ENCODE assay signal across 8 cellular contexts in the genomic region with DNA sequence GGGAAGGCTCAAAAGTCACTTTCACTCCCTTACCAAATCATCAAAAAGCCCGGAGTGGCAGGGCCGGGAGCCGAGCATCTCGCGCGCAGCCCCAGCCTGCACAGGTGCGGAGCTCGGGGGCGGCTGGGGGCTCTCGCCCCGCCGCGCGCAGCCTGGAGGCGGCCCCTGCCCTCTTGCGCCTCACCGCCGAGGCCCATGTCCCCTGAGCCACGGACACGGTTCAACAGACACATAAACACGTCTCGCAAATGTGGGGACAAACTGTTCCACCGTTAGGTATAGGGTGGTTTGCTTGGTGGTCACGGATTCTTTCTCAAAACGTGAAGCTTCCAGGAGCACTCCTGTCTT. TPM values are rescaled to one million over a fixed set of nuclear protein-coding genes. Genes with fewer than 3 reads are reported as not detected.
DNase-seq lines count a peak whose midpoint lies in the region; ATAC-seq and TF ChIP-seq lines count a peak whose summit lies in the region.

No MANE protein-coding gene starts in this region.

- TF ChIP-seq RAD21 in SK-N-SH (IDR thresholded peaks at IDR 0.05; ENCODE audit: low read length) = no peak

- H4K5ac ChIP-seq in mesendoderm (ENCODE audit: low read length) = no peak overlapping the region

- POLR2A ChIA-PET in SK-N-SH (lab: Yijun Ruan, JAX) = interaction anchor here (0.6 to 2.2 kb wide), 4 partner anchors 10 to 1055 kb away, joined by 3 to 12 read pairs (median 4); no protein-coding TSS in a partner anchor

- H2BK120ac ChIP-seq in mesendoderm (ENCODE audit: low read depth, low read length) = no peak overlapping the region

- no peaks in the 10 kb centered on the region for H3F3A ChIP-seq in SK-N-SH (replicated peaks; ENCODE audit: insufficient read depth)

- peak overlapping the region; percentile 87 for H2AFZ ChIP-seq in SK-N-SH (ENCODE audit: low read depth)

- H3K27me3 ChIP-seq in SK-N-SH (ENCODE audit: insufficient read depth) (no peaks in the 10 kb centered on the region), colonic mucosa (no peaks in the 10 kb centered on the region), mesendoderm (ENCODE audit: insufficient read depth, low read length, poor library complexity) (peaks cover 5% of the 10 kb centered on the region), upper lobe of right lung (no peaks in the 10 kb centered on the region)

- no peaks in the 10 kb centered on the region for H3K79me1 ChIP-seq in mesendoderm (ENCODE audit: low read length)

- no peak overlapping the region for H2BK15ac ChIP-seq in mesendoderm (replicated peaks; ENCODE audit: low read depth)

- H3K79me2 ChIP-seq in SK-N-SH (ENCODE audit: insufficient read depth) = no peaks in the 10 kb centered on the region
- no peaks in the 10 kb centered on the region for H3K79me2 ChIP-seq in mesendoderm (ENCODE audit: control insufficient read depth, insufficient read depth, low read length)

- H3K9me2 ChIP-seq in SK-N-SH = no peaks in the 10 kb centered on the region

- CTCF ChIA-PET in SK-N-SH (lab: Yijun Ruan, JAX) = interaction anchor here (0.5 to 4.4 kb wide), 9 partner anchors 9 to 1687 kb away, joined by 3 to 17 read pairs (median 4); no protein-coding TSS in a partner anchor

- no peak overlapping the region for H3K18ac ChIP-seq in mesendoderm (ENCODE audit: low read length)

- H3K23ac ChIP-seq in mesendoderm (ENCODE audit: low read length) = no peak overlapping the region

- H3K36me3 ChIP-seq in SK-N-SH (replicated peaks in 1 of 2; ENCODE audit: control insufficient read depth in 1 of 2, insufficient read depth in 2 of 2, low read length in 1 of 2) = no peaks in the 10 kb centered on the region
- no peaks in the 10 kb centered on the region for H3K36me3 ChIP-seq in colonic mucosa
- H3K36me3 ChIP-seq in mesendoderm (ENCODE audit: control insufficient read depth, insufficient read depth, low read length) = no peaks in the 10 kb centered on the region
- H3K36me3 ChIP-seq in upper lobe of right lung = no peaks in the 10 kb centered on the region

- ATAC-seq in HG02763 (IDR thresholded peaks at IDR 0.05; ENCODE audit: unreplicated experiment) (peak; percentile 20), upper lobe of right lung (peak; percentile 43)

- peak overlapping the region; percentile 75 for H3K56ac ChIP-seq in mesendoderm (ENCODE audit: low read length)

- no peak overlapping the region for H4K8ac ChIP-seq in mesendoderm (ENCODE audit: low read depth, low read length)

- no peak for TF ChIP-seq EP300 in SK-N-SH (IDR thresholded peaks at IDR 0.05; ENCODE audit: borderline replicate concordance in 1 of 2, low read depth in 1 of 2, low read length in 1 of 2)

- intact Hi-C loops in colonic mucosa (cut with DNase I) = no loop called here
- intact Hi-C loops in upper lobe of right lung (cut with DNase I) = no loop called here

- H3K4me2 ChIP-seq in SK-N-SH = peak overlapping the region; percentile 83
- peak overlapping the region; percentile 58 for H3K4me2 ChIP-seq in mesendoderm (ENCODE audit: low read length)

- peak overlapping the region in 1 of 2 experiments; percentile 77; a peak in 2 of 4 replicates for H3K27ac ChIP-seq in SK-N-SH (ENCODE audit: low read depth in 2 of 2, low read length in 1 of 2)
- H3K27ac ChIP-seq in colonic mucosa = peak overlapping the region; percentile 80
- no peak overlapping the region for H3K27ac ChIP-seq in mesendoderm (ENCODE audit: low read depth, low read length)
- H3K27ac ChIP-seq in upper lobe of right lung = peak overlapping the region; percentile 95

- no peak for TF ChIP-seq CTCF in SK-N-SH (IDR thresholded peaks at IDR 0.05)
- TF ChIP-seq CTCF in colonic mucosa (IDR thresholded peaks at IDR 0.05) = no peak
- no peak for TF ChIP-seq CTCF in upper lobe of right lung (IDR thresholded peaks at IDR 0.05)

- H3K4me3 ChIP-seq in SK-N-SH (ENCODE audit: low read depth in 2 of 2, low read length in 1 of 2) (peak overlapping the region; percentile 64 to 79), colonic mucosa (peak overlapping the region; percentile 74), mesendoderm (ENCODE audit: low read length) (peak overlapping the region; percentile 15), upper lobe of right lung (peak overlapping the region; percentile 72)

- H2AK5ac ChIP-seq in mesendoderm (ENCODE audit: low read length) = no peak overlapping the region

- H3K9me3 ChIP-seq in SK-N-SH = no peaks in the 10 kb centered on the region
- H3K9me3 ChIP-seq in colonic mucosa = no peaks in the 10 kb centered on the region
- H3K9me3 ChIP-seq in upper lobe of right lung = no peaks in the 10 kb centered on the region

- no peak overlapping the region for H2BK5ac ChIP-seq in mesendoderm (ENCODE audit: low read length)

- DNase-seq in SHP77 (lab: John Stamatoyannopoulos, UW) (peak; percentile 37 to 40), SHP77 treated with DMSO at 0.1 percent for 48 hours (lab: John Stamatoyannopoulos, UW) (no peak), SK-N-SH (no peak), colonic mucosa (peak; percentile 28), mesendoderm (no peak), upper lobe of right lung (peak; percentile 72), NCI-H774 (lab: John Stamatoyannopoulos, UW) (no peak)

- no peaks in the 10 kb centered on the region for H4K20me1 ChIP-seq in SK-N-SH (ENCODE audit: insufficient read depth)

- H3K9ac ChIP-seq in SK-N-SH = peak overlapping the region; percentile 69
- H3K9ac ChIP-seq in colonic mucosa (ENCODE audit: low read depth in 2 of 2, low read length in 2 of 2) = peak overlapping the region; percentile 77 to 80
- peak overlapping the region; percentile 44 for H3K9ac ChIP-seq in mesendoderm (ENCODE audit: low read length)

- H3K4me1 ChIP-seq in SK-N-SH (ENCODE audit: control insufficient read depth in 1 of 2, insufficient read depth in 2 of 2, low read depth in 1 of 2, low read length in 1 of 2) (peaks cover 0 to 12% of the 10 kb centered on the region in 2 experiments; a peak in 3 of 4 replicates), colonic mucosa (no peaks in the 10 kb centered on the region), mesendoderm (ENCODE audit: control insufficient read depth, low read depth, low read length) (no peaks in the 10 kb centered on the region), upper lobe of right lung (peaks cover 15% of the 10 kb centered on the region)

- WGBS in SK-N-SH (ENCODE audit: low lambda C conversion rate) = 36% methylated on average over 25 of the region's 25 CpGs
- WGBS in mesendoderm (ENCODE audit: extremely low coverage, insufficient coverage, low lambda C conversion rate) = no CpG with 5 or more reads among the region's 25 CpGs

- H3K4ac ChIP-seq in mesendoderm (ENCODE audit: low read depth, low read length) = no peak overlapping the region

TF ChIP-seq in SK-N-SH, 30 proteins besides CTCF, POLR2A, EP300 and RAD21:
- TF ChIP-seq IRF3 (IDR thresholded peaks at IDR 0.05; ENCODE audit: low read depth, low read length) (no peak), SIN3A (IDR thresholded peaks at IDR 0.05; ENCODE audit: borderline replicate concordance, low read depth, low read length) (no peak), SMC3 (IDR thresholded peaks at IDR 0.05; ENCODE audit: low read depth, low read length) (no peak), TCF12 (IDR thresholded peaks at IDR 0.05) (no peak), CHD2 (IDR thresholded peaks at IDR 0.05; ENCODE audit: low read length, partially characterized antibody) (no peak), YY1 (IDR thresholded peaks at IDR 0.05; ENCODE audit: low read depth) (no peak), GATA2 (CRISPR knock-in tag; IDR thresholded peaks at IDR 0.05) (no peak), TEAD4 (IDR thresholded peaks at IDR 0.05; ENCODE audit: borderline replicate concordance, insufficient read depth) (no peak), RXRA (IDR thresholded peaks at IDR 0.05; ENCODE audit: borderline replicate concordance, low read depth) (no peak)
TF ChIP-seq in SK-N-SH: peak in this region for 0.

RNA-seq across cellular contexts. Expression of gene GSAP, which starts 0.7 kb away (rescaled TPM):
- polyA plus RNA-seq in SK-N-SH (2012; rRNA removed) = 5.9 and 7.5 TPM in 2 replicates
- 5.7 and 6.2 TPM in 2 replicates for polyA plus RNA-seq in SK-N-SH (2012; cell fraction: cytosol; rRNA removed)
- 20.4 and 29.3 TPM in 2 replicates for polyA plus RNA-seq in SK-N-SH (2012; cell fraction: nucleus; rRNA removed)
- total RNA-seq in colonic mucosa (1 to 10 TPM; 3.7 to 7.7 TPM), upper lobe of right lung (64.9 TPM)
- polyA plus RNA-seq in mesendoderm (2013, experiment 1 of 2) = 0.14 TPM
- polyA plus RNA-seq in mesendoderm (2013, experiment 2 of 2) = 0.14 TPM

Comparison
In these comparisons a context has a peak if more than half of its experiments do, and no peak if none do; other contexts are left out.
1. DNase-seq: peak in SHP77 (2 of 2), colonic mucosa (single experiment) and upper lobe of right lung (single experiment); none in SHP77 treated with DMSO at 0.1 percent for 48 hours (single experiment), SK-N-SH (single experiment), mesendoderm (single experiment) and NCI-H774 (single experiment).
2. H3K4me3 ChIP-seq: peak in every context shown above with its lines; median percentile 74 in colonic mucosa; 72 in upper lobe of right lung; 72 in SK-N-SH; 15 in mesendoderm.
3. Peak in every context shown above with its lines, with median percentiles within 50 percentile points of each other: H3K9ac ChIP-seq.